In genomic region chr2:87515226-87515625, GRCh38 we compare ENCODE assay signal across 8 cellular contexts.
DNase-seq lines count a peak whose midpoint lies in the region; ATAC-seq, FAIRE-seq and TF ChIP-seq lines count a peak whose summit lies in the region.
"Not testable (repeated sequence)": the region's sequence is repeated elsewhere in the genome, so short reads cannot be mapped to it uniquely, and the experiment has no call there.

No MANE protein-coding gene starts in this region.

- POLR2A ChIA-PET in GM12878 (lab: Charles Lee), result not testable (repeated sequence)

- H3K9me3 Mint-ChIP-seq in CD14-positive monocyte; HFFc6; activated CD4-positive, alpha-beta T cell treated with anti-CD3 and anti-CD28 coated beads, Interleukin-2, amount 10 ng/mL, durations not matched to agents 24 days and 14 days; activated T-helper 17 cell treated with anti-CD3 and anti-CD28 coated beads, Interleukin-2, amount 50 U/mL, for 72 hours; naive B cell: not testable (repeated sequence)

- H3K4me3 Mint-ChIP-seq in CD14-positive monocyte (peak overlapping the region in 1 of 2 donors; percentile 55), naive B cell (peak overlapping the region in 7 of 8 donors; percentile 23 to 92 (median 85))
- H3K4me3 Mint-ChIP-seq in HFFc6, result not testable (repeated sequence)
- peak overlapping the region; percentile 66 for H3K4me3 Mint-ChIP-seq in activated CD4-positive, alpha-beta T cell treated with anti-CD3 and anti-CD28 coated beads, Interleukin-2, amount 10 ng/mL, durations not matched to agents 24 days and 14 days
- peak overlapping the region; percentile 55 for H3K4me3 Mint-ChIP-seq in activated T-helper 17 cell treated with anti-CD3 and anti-CD28 coated beads, Interleukin-2, amount 50 U/mL, for 72 hours

- intact Hi-C loops in CD14-positive monocyte (cut with micrococcal nuclease); activated CD4-positive, alpha-beta T cell treated with anti-CD3 and anti-CD28 coated beads, Interleukin-2, amount 10 ng/mL, durations not matched to agents 24 days and 14 days (cut with micrococcal nuclease); GM12878 (cut with micrococcal nuclease; ENCODE audit: unreplicated experiment): not testable (repeated sequence)

- H3K36me3 ChIP-seq in Peyer's patch; GM12878 (ENCODE audit: control insufficient read depth in 2 of 2, insufficient read depth in 2 of 2, low read length in 1 of 2): not testable (repeated sequence)

- in situ Hi-C loops in GM12878 (cut with MboI), result not testable (repeated sequence)

- not testable (repeated sequence) for TF ChIP-seq POLR2A in Peyer's patch (IDR thresholded peaks at IDR 0.05); GM12878 (IDR thresholded peaks at IDR 0.05; ENCODE audit: low read depth, low read length)

- SMC1A ChIA-PET in GM12878 (lab: Charles Lee; ENCODE audit: uncharacterized antibody, unreplicated experiment), result not testable (repeated sequence)

- H3K27ac Mint-ChIP-seq in CD14-positive monocyte, result peak overlapping the region in 4 of 7 donors; percentile 35 to 81 (median 47)
- H3K27ac Mint-ChIP-seq in HFFc6, result peak overlapping the region; percentile 32; the same call in 1 of the 2 replicates
- H3K27ac Mint-ChIP-seq in activated CD4-positive, alpha-beta T cell treated with anti-CD3 and anti-CD28 coated beads, Interleukin-2, amount 10 ng/mL, durations not matched to agents 24 days and 14 days, result peak overlapping the region; percentile 94
- peak overlapping the region; percentile 64 for H3K27ac Mint-ChIP-seq in activated T-helper 17 cell treated with anti-CD3 and anti-CD28 coated beads, Interleukin-2, amount 50 U/mL, for 72 hours
- peak overlapping the region; percentile 95 to 99 (median 98) for H3K27ac Mint-ChIP-seq in naive B cell

- FAIRE-seq in GM12878 (lab: Jason Lieb, UNC), result not testable (repeated sequence)

- H3K4me1 ChIP-seq in Peyer's patch; GM12878 (ENCODE audit: control insufficient read depth, insufficient read depth, low read length): not testable (repeated sequence)

- H3K4me2 ChIP-seq in GM12878 (ENCODE audit: control insufficient read depth, insufficient read depth), result not testable (repeated sequence)

- H3K36me3 Mint-ChIP-seq in CD14-positive monocyte; HFFc6 (ENCODE audit: low read depth); activated T-helper 17 cell treated with anti-CD3 and anti-CD28 coated beads, Interleukin-2, amount 50 U/mL, for 72 hours (ENCODE audit: low read depth); naive B cell: not testable (repeated sequence)
- H3K36me3 Mint-ChIP-seq in activated CD4-positive, alpha-beta T cell treated with anti-CD3 and anti-CD28 coated beads, Interleukin-2, amount 10 ng/mL, durations not matched to agents 24 days and 14 days (ENCODE audit: low read depth), result peaks cover 17% of the 10 kb centered on the region

- not testable (repeated sequence) for H3K27me3 ChIP-seq in Peyer's patch; GM12878 (replicated peaks in 1 of 2; ENCODE audit: control insufficient read depth in 2 of 2, insufficient read depth in 2 of 2, low read length in 1 of 2)

- 30% methylated on average over 2 of the region's 2 CpGs for WGBS in GM12878 (ENCODE audit: insufficient coverage, insufficient replicate concordance, low lambda C conversion rate, missing lambda C conversion rate)

- not testable (repeated sequence) for TF ChIP-seq EP300 in GM12878 (IDR thresholded peaks at IDR 0.05; ENCODE audit: borderline replicate concordance in 1 of 2, control insufficient read depth in 1 of 2, low read depth in 2 of 2, low read length in 2 of 2)

- H3K27me3 Mint-ChIP-seq in CD14-positive monocyte (ENCODE audit: low read depth in 3 of 3); HFFc6 (ENCODE audit: insufficient read depth); activated CD4-positive, alpha-beta T cell treated with anti-CD3 and anti-CD28 coated beads, Interleukin-2, amount 10 ng/mL, durations not matched to agents 24 days and 14 days; activated T-helper 17 cell treated with anti-CD3 and anti-CD28 coated beads, Interleukin-2, amount 50 U/mL, for 72 hours; naive B cell: not testable (repeated sequence)

- not testable (repeated sequence) for ATAC-seq in activated T-helper 17 cell treated with anti-CD3 and anti-CD28 coated beads, Interleukin-2, amount 50 U/mL, for 72 hours (replicated peaks)
- peak; percentile 12; the same call in 1 of the 3 replicates for ATAC-seq in GM12878
- peak; percentile 6 to 15 for ATAC-seq in naive B cell (ENCODE audit: low read depth in 2 of 2)

- not testable (repeated sequence) for BruUV-seq in GM12878 (replicated peaks; lab: Mats Ljungman, UMichigan)

- CTCF ChIA-PET in GM12878 (lab: Yijun Ruan, JAX), result not testable (repeated sequence)

- not testable (repeated sequence) for H4K20me1 ChIP-seq in GM12878 (ENCODE audit: control insufficient read depth, insufficient read depth)

- not testable (repeated sequence) for H3K79me2 ChIP-seq in GM12878 (ENCODE audit: control insufficient read depth, insufficient read depth, low read length)

- not testable (repeated sequence) for TF ChIP-seq RAD21 in GM12878 (IDR thresholded peaks at IDR 0.05; ENCODE audit: insufficient read depth, low read depth, low read length)

- RAD21 ChIA-PET in GM12878 (lab: Charles Lee; ENCODE audit: unreplicated experiment), result not testable (repeated sequence)

- not testable (repeated sequence) for TF ChIP-seq CTCF in CD14-positive monocyte (IDR thresholded peaks at IDR 0.05); HFFc6 (IDR thresholded peaks at IDR 0.05); Peyer's patch (IDR thresholded peaks at IDR 0.05); GM12878 (IDR thresholded peaks at IDR 0.05 in 2 of 3, conservative IDR thresholded peaks at IDR 0.05 in 1 of 3; ENCODE audit: control insufficient read depth in 2 of 3, extremely low read depth in 1 of 3, insufficient read depth in 1 of 3, low read depth in 3 of 3, low read length in 3 of 3)

- not testable (repeated sequence) for DNase-seq in CD14-positive monocyte (ENCODE audit: low spot score); HFFc6; GM12878 (ENCODE audit: low read depth, low spot score)
- peak in 2 of 3 donors; percentile 66 to 68 for DNase-seq in Peyer's patch
- peak; percentile 73 for DNase-seq in activated CD4-positive, alpha-beta T cell treated with anti-CD3 and anti-CD28 coated beads, Interleukin-2, amount 10 ng/mL, durations not matched to agents 24 days and 14 days
- peak; percentile 28 for DNase-seq in naive B cell
- DNase-seq in stimulated activated CD4-positive, alpha-beta T cell treated with anti-CD3 and anti-CD28 coated beads, Interleukin-4, amount 100 ng/mL, for 24 hours, result peak; percentile 26

- H3K9ac ChIP-seq in GM12878 (ENCODE audit: control insufficient read depth, insufficient read depth, low read length), result not testable (repeated sequence)

- H3K27ac ChIP-seq in Peyer's patch, result peak overlapping the region in 1 of 4 donors; percentile 59
- H3K27ac ChIP-seq in GM12878 (ENCODE audit: control insufficient read depth, insufficient read depth), result not testable (repeated sequence)

- H3K4me1 Mint-ChIP-seq in CD14-positive monocyte, result peaks cover 28% of the 10 kb centered on the region
- H3K4me1 Mint-ChIP-seq in HFFc6 (ENCODE audit: low read depth); activated T-helper 17 cell treated with anti-CD3 and anti-CD28 coated beads, Interleukin-2, amount 50 U/mL, for 72 hours: not testable (repeated sequence)
- H3K4me1 Mint-ChIP-seq in activated CD4-positive, alpha-beta T cell treated with anti-CD3 and anti-CD28 coated beads, Interleukin-2, amount 10 ng/mL, durations not matched to agents 24 days and 14 days, result peaks cover 20% of the 10 kb centered on the region
- H3K4me1 Mint-ChIP-seq in naive B cell, result peaks cover 13 to 31% (median 20%) of the 10 kb centered on the region in 3 donors

- H2AFZ ChIP-seq in GM12878 (ENCODE audit: control insufficient read depth, low read depth, low read length), result not testable (repeated sequence)

- H3K4me3 ChIP-seq in Peyer's patch, GM12878: not testable (repeated sequence)

- not testable (repeated sequence) for H3K9me3 ChIP-seq in Peyer's patch; GM12878 (replicated peaks; ENCODE audit: control insufficient read depth, insufficient read depth, low read length)

Comparison
In these comparisons a context has a peak if more than half of its experiments do, and no peak if none do; other contexts are left out.
1. H3K27ac Mint-ChIP-seq: peak in every context shown above with its lines; median percentile 98 in naive B cell; 94 in activated CD4-positive, alpha-beta T cell treated with anti-CD3 and anti-CD28 coated beads, Interleukin-2, amount 10 ng/mL, durations not matched to agents 24 days and 14 days; 64 in activated T-helper 17 cell treated with anti-CD3 and anti-CD28 coated beads, Interleukin-2, amount 50 U/mL, for 72 hours; 47 in CD14-positive monocyte; 32 in HFFc6.